In genomic region chr5:133236541-133236951, GRCh38 we compare ENCODE assay signal across 15 cellular contexts.
"Had no signal": no experiment of that assay in that cellular context is flagged by ENCODE, and none has a peak within 500 bp of the region (broad histone marks: within the 10 kb centered on the region; RNA-seq: fewer than 3 reads in every experiment).

No MANE protein-coding gene starts in this region.

- H3K4me3 ChIP-seq: pancreas, thyroid gland, uterus had no signal

- ATAC-seq: pancreas; stimulated activated memory B cell treated with anti-CD40 and anti-IgM and Interleukin-4, amounts not matched to agents 10 μg/mL and 1 μg/mL and 100 μg/mL, for 72 hours had no signal

- H3K36me3 ChIP-seq: pancreas, thyroid gland, uterus had no signal

- H3K9me3 ChIP-seq: pancreas, thyroid gland, uterus had no signal

- H3K27me3 ChIP-seq: pancreas, thyroid gland, uterus had no signal

- H3K4me1 ChIP-seq: pancreas, thyroid gland, uterus had no signal

- H3K27ac ChIP-seq: pancreas, thyroid gland, uterus had no signal

- DNase-seq: activated CD4-positive, CD25-positive, alpha-beta regulatory T cell treated with anti-CD3 and anti-CD28 coated beads, Interleukin-2, amount 50 U/mL, for 72 hours; activated naive CD4-positive, alpha-beta T cell treated with Interleukin-2 at 50 U/mL for 16 hours; activated T-cell treated with anti-CD3 and anti-CD28 coated beads for 4 hours; anterior cingulate cortex; cerebellar nuclear complex; effector CD8-positive, alpha-beta T cell; foreskin fibroblast; glutamatergic neuron; kidney glomerular epithelial cell; stimulated activated CD4-positive, alpha-beta T cell treated with anti-CD3 and anti-CD28 coated beads, Interleukin-12 subunit alpha, Interleukin-12 subunit beta, amount 100 ng/mL, for 4 hours; stimulated activated CD4-positive, alpha-beta T cell treated with anti-CD3 and anti-CD28 coated beads, Interleukin-2, amount 100 ng/mL, for 24 hours; thyroid gland; uterus had no signal
